17 cellular contexts compared by ENCODE assay signal in the genomic region with DNA sequence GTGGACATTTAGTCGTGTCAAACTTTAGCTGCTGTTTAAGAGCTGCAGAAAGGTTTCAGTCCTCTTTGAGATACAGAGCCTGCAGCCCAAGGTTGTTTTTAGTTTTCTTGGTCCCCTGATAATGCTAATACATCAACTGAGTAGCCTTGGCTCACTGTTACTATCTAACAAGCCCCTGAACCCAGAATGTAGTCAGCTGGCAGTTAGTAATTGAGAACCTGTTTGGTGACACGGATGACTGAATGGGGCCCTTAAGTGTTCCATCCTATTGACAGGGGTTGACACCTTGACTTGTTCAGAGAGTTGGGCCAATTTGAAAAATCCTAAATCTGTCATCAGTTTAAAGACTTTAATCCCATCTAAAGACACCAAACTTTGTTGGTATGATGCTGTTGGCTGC. TPM values are rescaled to one million over a fixed set of nuclear protein-coding genes. Genes with fewer than 3 reads are reported as not detected.
DNase-seq lines count a peak whose midpoint lies in the region; ATAC-seq and TF ChIP-seq lines count a peak whose summit lies in the region.
"Had no signal": no experiment of that assay in that cellular context is flagged by ENCODE, and none has a peak within 500 bp of the region (broad histone marks: within the 10 kb centered on the region; RNA-seq: fewer than 3 reads in every experiment).

No MANE protein-coding gene starts in this region.

- no peaks in the 10 kb centered on the region for H4K20me1 ChIP-seq in Loucy (ENCODE audit: insufficient read depth, low read length, poor library complexity, severe bottlenecking)

- 22 to 23% methylated on average over 2 of the region's 2 CpGs for WGBS in aorta, 2 donors

- H3K4me3 ChIP-seq in Loucy (ENCODE audit: low read length, poor library complexity, severe bottlenecking), result no peak overlapping the region
- H3K4me3 ChIP-seq in aorta (ENCODE audit: low read length in 2 of 2), result no peak overlapping the region
- H3K4me3 ChIP-seq: right atrium auricular region, thoracic aorta had no signal

- ATAC-seq in GM21786 (IDR thresholded peaks at IDR 0.05; ENCODE audit: unreplicated experiment) (peak; percentile 45), GM21717 (IDR thresholded peaks at IDR 0.05; ENCODE audit: unreplicated experiment) (no peak), aorta (ENCODE audit: low FRiP score) (no peak)
- ATAC-seq: activated T-helper 17 cell treated with anti-CD3 and anti-CD28 coated beads, Interleukin-2, amount 50 U/mL, for 72 hours; HCT116; Panc1 had no signal

- intact Hi-C loops in aorta (cut with DNase I), result no loop called here

- peaks cover 25% of the 10 kb centered on the region for H3K9me3 Mint-ChIP-seq in nephron progenitor cell
- H3K9me3 Mint-ChIP-seq: activated T-helper 17 cell treated with anti-CD3 and anti-CD28 coated beads, Interleukin-2, amount 50 U/mL, for 72 hours; CD4-positive, CD25-positive, alpha-beta regulatory T cell had no signal

- peak overlapping the region; percentile 57 for H3K27ac Mint-ChIP-seq in nephron progenitor cell
- H3K27ac Mint-ChIP-seq: activated T-helper 17 cell treated with anti-CD3 and anti-CD28 coated beads, Interleukin-2, amount 50 U/mL, for 72 hours; CD4-positive, CD25-positive, alpha-beta regulatory T cell had no signal

- H2AFZ ChIP-seq in Loucy (ENCODE audit: low read length), result no peak overlapping the region

- H3K36me3 ChIP-seq in Loucy (ENCODE audit: insufficient read depth, low read length) (no peaks in the 10 kb centered on the region), aorta (ENCODE audit: control insufficient read depth in 1 of 2, insufficient read depth in 2 of 2, low read length in 1 of 2) (peaks cover 0 to 2% of the 10 kb centered on the region in 2 donors)
- H3K36me3 ChIP-seq: right atrium auricular region, thoracic aorta had no signal

- H3K27me3 ChIP-seq in Loucy (ENCODE audit: insufficient read depth, low read length, poor library complexity, severe bottlenecking), result no peaks in the 10 kb centered on the region
- no peaks in the 10 kb centered on the region for H3K27me3 ChIP-seq in aorta (ENCODE audit: control insufficient read depth in 1 of 2, insufficient read depth in 2 of 2, low read length in 1 of 2)
- H3K27me3 ChIP-seq: right atrium auricular region had no signal

- DNase-seq in NCI-H748 (lab: John Stamatoyannopoulos, UW; ENCODE audit: unreplicated experiment), result peak; percentile 22
- no peak for DNase-seq in NCI-H748 treated with DMSO at 0.1 percent for 48 hours (lab: John Stamatoyannopoulos, UW)
- DNase-seq in nephron progenitor cell, result no peak
- no peak for DNase-seq in iPS-NIHi11 (ENCODE audit: low spot score)
- DNase-seq in aorta, result no peak
- DNase-seq: activated CD8-positive, alpha-beta memory T cell treated with anti-CD3 and anti-CD28 coated beads for 24 hours; CD4-positive, CD25-positive, alpha-beta regulatory T cell; mammary epithelial cell had no signal

- peaks cover 33% of the 10 kb centered on the region for H3K79me2 ChIP-seq in Loucy (ENCODE audit: insufficient read depth, low read length)

- H3K27me3 Mint-ChIP-seq in nephron progenitor cell (ENCODE audit: low read depth, poor library complexity), result no peaks in the 10 kb centered on the region
- H3K27me3 Mint-ChIP-seq: activated T-helper 17 cell treated with anti-CD3 and anti-CD28 coated beads, Interleukin-2, amount 50 U/mL, for 72 hours; CD4-positive, CD25-positive, alpha-beta regulatory T cell had no signal

- no peak overlapping the region for H3K27ac ChIP-seq in aorta (ENCODE audit: low read depth in 1 of 2, low read length in 2 of 2)
- H3K27ac ChIP-seq: right atrium auricular region, thoracic aorta, VCaP had no signal

- no peak for TF ChIP-seq CTCF in Loucy (conservative IDR thresholded peaks at IDR 0.05; ENCODE audit: low read length)
- TF ChIP-seq CTCF in nephron progenitor cell (IDR thresholded peaks at IDR 0.05), result no peak

- no peaks in the 10 kb centered on the region for H3F3A ChIP-seq in Loucy (ENCODE audit: low read depth)

- H3K4me1 Mint-ChIP-seq in nephron progenitor cell, result peaks cover 48% of the 10 kb centered on the region

- H3K4me1 ChIP-seq in Loucy (ENCODE audit: insufficient read depth, low read length, poor library complexity, severe bottlenecking) (peaks cover 13% of the 10 kb centered on the region), aorta (ENCODE audit: control insufficient read depth in 1 of 2, insufficient read depth in 2 of 2, low read length in 2 of 2) (no peaks in the 10 kb centered on the region)

- peak overlapping the region; percentile 98 for H3K4me2 ChIP-seq in Loucy (ENCODE audit: low read depth, low read length, poor library complexity, severe bottlenecking)

- no peaks in the 10 kb centered on the region for H3K9me2 ChIP-seq in Loucy (replicated peaks; ENCODE audit: low read depth, low read length)

- H3K9me3 ChIP-seq in Loucy (ENCODE audit: insufficient read depth, low read depth, low read length) (no peaks in the 10 kb centered on the region; the same call in 1 of the 2 replicates), aorta (ENCODE audit: control insufficient read depth, low read length) (no peaks in the 10 kb centered on the region)
- H3K9me3 ChIP-seq: right atrium auricular region, thoracic aorta had no signal

- no peak overlapping the region for H3K9ac ChIP-seq in Loucy (ENCODE audit: low read depth, low read length, poor library complexity, severe bottlenecking)

- H3K36me3 Mint-ChIP-seq in nephron progenitor cell (ENCODE audit: low read depth), result peaks cover 29% of the 10 kb centered on the region

- peak overlapping the region; percentile 25 for H3K4me3 Mint-ChIP-seq in nephron progenitor cell

RNA-seq across cellular contexts. Expression of gene RTN4IP1, which starts 2.8 kb away (rescaled TPM):
- total RNA-seq in aorta, result 1 to 10 TPM; 3.1 TPM
- polyA plus RNA-seq in aorta, result 1 to 10 TPM; 2.5 to 3.6 TPM

RNA-seq across cellular contexts. Expression of gene QRSL1, which starts 2.9 kb away (rescaled TPM):
- 1 to 10 TPM; 5.2 to 8.7 TPM for total RNA-seq in aorta
- 1 to 10 TPM; 1.9 to 5.0 TPM for polyA plus RNA-seq in aorta
